In the genomic region with DNA sequence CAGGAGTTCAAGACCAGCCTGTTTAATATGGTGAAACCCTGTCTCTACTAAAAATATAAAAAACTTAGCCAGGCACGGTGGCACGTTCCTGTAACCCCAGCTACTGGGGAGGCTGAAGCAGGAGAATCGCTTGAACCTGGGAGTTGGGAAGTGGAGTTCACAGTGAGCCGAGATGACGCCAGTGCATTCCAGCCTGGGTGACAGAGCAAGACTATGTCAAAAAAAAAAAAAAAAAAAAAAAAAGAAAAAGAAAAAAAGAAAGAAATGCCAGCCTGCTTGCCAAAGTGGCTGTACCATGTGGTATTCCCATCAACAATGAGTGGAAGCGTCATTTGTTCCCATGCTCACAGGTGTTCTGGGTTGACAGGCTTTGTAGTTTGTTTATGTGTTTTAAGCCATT, we compare ENCODE assay signal across 25 cellular contexts.
"Had no signal": no experiment of that assay in that cellular context is flagged by ENCODE, and none has a peak within 500 bp of the region (broad histone marks: within the 10 kb centered on the region; RNA-seq: fewer than 3 reads in every experiment).

No MANE protein-coding gene starts in this region.

- H3K4me1 ChIP-seq: stomach, thyroid gland, tibial artery, transverse colon, upper lobe of left lung, upper lobe of right lung, uterus, vagina had no signal

- DNase-seq: stimulated activated CD4-positive, alpha-beta T cell treated with anti-CD3 and anti-CD28 coated beads, Interleukin-2, amount 100 ng/mL, for 48 hours; stimulated activated CD4-positive, alpha-beta T cell treated with anti-CD3 and anti-CD28 coated beads, Interleukin-4, amount 100 ng/mL, for 1 hour; stimulated activated CD4-positive, alpha-beta T cell treated with anti-CD3 and anti-CD28 coated beads, Interleukin-4, amount 100 ng/mL, for 24 hours; stimulated activated CD4-positive, alpha-beta T cell treated with anti-CD3 and anti-CD28 coated beads, Interleukin-4, amount 100 ng/mL, for 4 hours; stimulated activated CD8-positive, alpha-beta memory T cell treated with anti-CD3 and anti-CD28 coated beads, Interleukin-4, amount 100 ng/mL, for 48 hours; stimulated activated naive B cell treated with anti-CD40 and anti-IgM and Interleukin-4, amounts not matched to agents 10 μg/mL and 1 μg/mL and 100 μg/mL, for 72 hours; stimulated activated naive CD4-positive, alpha-beta T cell; stimulated activated naive CD4-positive, alpha-beta T cell treated with Interleukin-2 at 50 U/mL for 16 hours; stimulated activated naive CD8-positive, alpha-beta T cell treated with anti-CD3 and anti-CD28 coated beads, Interleukin-15, amount 100 ng/mL, for 72 hours; stimulated activated naive CD8-positive, alpha-beta T cell treated with anti-CD3 and anti-CD28 coated beads, Interleukin-15, Interleukin-2, amounts not matched to agents 100 U/mL and 50 U/mL, for 24 hours; stomach; substantia nigra; thyroid gland; tibial artery; transverse colon; trophoblast cell; upper lobe of left lung; upper lobe of right lung; uterus had no signal

- ATAC-seq: stimulated activated effector memory CD8-positive, alpha-beta T cell treated with anti-CD3 and anti-CD28 coated beads, Interleukin-12 subunit alpha, Interleukin-12 subunit beta, amount 100 ng/mL, for 72 hours; stimulated activated memory B cell treated with anti-CD40 and anti-IgM and Interleukin-4, amounts not matched to agents 10 μg/mL and 1 μg/mL and 100 μg/mL, for 72 hours; stimulated activated naive B cell treated with anti-CD40 and anti-IgM and Interleukin-4, amounts not matched to agents 10 μg/mL and 1 μg/mL and 100 μg/mL, for 72 hours; stimulated activated naive CD8-positive, alpha-beta T cell treated with anti-CD3 and anti-CD28 coated beads, Interleukin-15, amount 100 ng/mL, for 72 hours; stimulated activated naive CD8-positive, alpha-beta T cell treated with anti-CD3 and anti-CD28 coated beads, Interleukin-15, Interleukin-2, amounts not matched to agents 100 U/mL and 50 U/mL, for 24 hours; upper lobe of right lung had no signal

- H3K27ac ChIP-seq: stomach, thoracic aorta, thyroid gland, tibial artery, tibial nerve, transverse colon, upper lobe of left lung, upper lobe of right lung, uterus, vagina had no signal

- H3K4me3 ChIP-seq: stomach, testis, thoracic aorta, thyroid gland, tibial artery, tibial nerve, transverse colon, upper lobe of left lung, upper lobe of right lung, uterus, vagina had no signal

- H3K27me3 ChIP-seq: testis, thyroid gland, tibial nerve, transverse colon, upper lobe of left lung, upper lobe of right lung, uterus, vagina had no signal

- H3K9me3 ChIP-seq: testis, thyroid gland, upper lobe of right lung, uterus had no signal

- H3K36me3 ChIP-seq: stomach, thoracic aorta, thyroid gland, tibial artery, tibial nerve, transverse colon, upper lobe of left lung, upper lobe of right lung, uterus, vagina had no signal
